In the genomic region with DNA sequence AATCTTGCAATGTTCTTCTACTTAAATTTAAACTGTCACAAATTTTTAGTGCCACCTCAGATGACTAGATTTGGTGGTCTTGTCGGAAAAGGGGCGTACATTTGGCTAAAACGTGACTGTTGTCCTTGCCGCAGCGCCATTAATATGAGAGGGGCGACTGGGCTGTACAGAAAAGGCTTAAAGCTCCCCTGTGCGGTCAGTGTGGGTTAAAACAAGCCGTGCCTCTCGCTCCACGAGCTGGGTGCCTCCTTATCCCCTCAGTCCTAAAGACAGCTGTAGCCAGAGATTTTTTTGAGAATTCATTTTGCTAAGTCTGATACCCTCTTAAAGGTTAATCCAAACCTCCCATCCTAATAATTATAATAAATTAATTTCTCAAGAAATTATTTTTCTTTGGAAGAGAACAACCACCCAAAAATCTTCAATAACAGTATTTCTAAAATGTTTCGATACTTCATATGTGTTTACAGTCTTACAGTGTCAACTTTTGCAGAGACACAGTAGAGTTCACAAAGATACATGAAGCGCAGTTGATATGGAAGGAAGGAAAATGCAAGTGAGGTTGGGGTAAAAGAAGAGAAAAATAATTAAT, we compare ENCODE assay signal across 8 cellular contexts.
A peak's percentile ranks its signal among the peaks of the same experiment; 100 is the strongest.
DNase-seq lines count a peak whose midpoint lies in the region; ATAC-seq and TF ChIP-seq lines count a peak whose summit lies in the region.

No MANE protein-coding gene starts in this region.

- peak; percentile 65 for TF ChIP-seq CTCF in AG09319 (IDR thresholded peaks at IDR 0.05; ENCODE audit: low read depth, low read length)
- peak; percentile 71 for TF ChIP-seq CTCF in WERI-Rb-1 (IDR thresholded peaks at IDR 0.05; ENCODE audit: low read depth, low read length)
- peak; percentile 69 for TF ChIP-seq CTCF in hepatocyte (IDR thresholded peaks at IDR 0.05; ENCODE audit: poor library complexity)

- ATAC-seq in GM18505 (IDR thresholded peaks at IDR 0.05; ENCODE audit: unreplicated experiment), result peak; percentile 71
- ATAC-seq in GM21723 (IDR thresholded peaks at IDR 0.05; ENCODE audit: unreplicated experiment), result no peak
- no peak for ATAC-seq in GM19324 (IDR thresholded peaks at IDR 0.05; ENCODE audit: low FRiP score, unreplicated experiment)

- H2AFZ ChIP-seq in hepatocyte, result peak overlapping the region; percentile 26

- no peak for TF ChIP-seq POLR2A in GM18505 (IDR thresholded peaks at IDR 0.05; ENCODE audit: borderline replicate concordance, extremely low read depth, insufficient read depth, insufficient read length)

- no peaks in the 10 kb centered on the region for H3K4me1 ChIP-seq in hepatocyte (ENCODE audit: insufficient read depth)
- no peaks in the 10 kb centered on the region for H3K4me1 ChIP-seq in skeletal muscle tissue (ENCODE audit: control insufficient read depth in 3 of 3, insufficient read depth in 3 of 3, low read length in 3 of 3)

- H3K4me3 ChIP-seq in WERI-Rb-1 (ENCODE audit: low read depth, low read length) (no peak overlapping the region), hepatocyte (no peak overlapping the region), skeletal muscle tissue (ENCODE audit: low read length in 3 of 3) (peak overlapping the region in 2 of 3 donors; percentile 48 to 59)

- H3K27ac ChIP-seq in WERI-Rb-1 (no peak overlapping the region), hepatocyte (no peak overlapping the region), skeletal muscle tissue (ENCODE audit: low read depth, low read length) (no peak overlapping the region)

- no peak overlapping the region for H3K9ac ChIP-seq in skeletal muscle tissue (ENCODE audit: low read depth in 1 of 3, low read length in 3 of 3)

- H3K9me3 ChIP-seq in WERI-Rb-1 (ENCODE audit: severe bottlenecking), result no peaks in the 10 kb centered on the region
- H3K9me3 ChIP-seq in hepatocyte (ENCODE audit: low read depth), result no peaks in the 10 kb centered on the region
- no peaks in the 10 kb centered on the region for H3K9me3 ChIP-seq in skeletal muscle tissue (ENCODE audit: control insufficient read depth in 3 of 3, low read length in 3 of 3)

- no peaks in the 10 kb centered on the region for H3K9me2 ChIP-seq in hepatocyte (replicated peaks; ENCODE audit: insufficient read depth)

- DNase-seq in AG09319 (ENCODE audit: extremely low read depth, low read depth) (no peak), LoVo (ENCODE audit: low spot score) (peak; percentile 56), WERI-Rb-1 (peak; percentile 57), hepatocyte (ENCODE audit: low spot score) (peak; percentile 71)

- WGBS in hepatocyte (ENCODE audit: low lambda C conversion rate, missing lambda C conversion rate), result 32% methylated on average over 12 of the region's 12 CpGs

- peak overlapping the region; percentile 73 for H3K4me2 ChIP-seq in hepatocyte

- no peaks in the 10 kb centered on the region for H3K79me2 ChIP-seq in hepatocyte

- no peaks in the 10 kb centered on the region for H4K20me1 ChIP-seq in hepatocyte (ENCODE audit: insufficient read depth, poor library complexity, severe bottlenecking)

- H3K36me3 ChIP-seq in WERI-Rb-1 (no peaks in the 10 kb centered on the region), hepatocyte (replicated peaks; ENCODE audit: insufficient read depth, low read depth) (no peaks in the 10 kb centered on the region), skeletal muscle tissue (ENCODE audit: control insufficient read depth in 3 of 3, insufficient read depth in 3 of 3, low read length in 3 of 3) (no peaks in the 10 kb centered on the region)

- peaks cover 76% of the 10 kb centered on the region for H3K27me3 ChIP-seq in WERI-Rb-1 (ENCODE audit: insufficient read depth, low read depth, severe bottlenecking)
- peaks cover 3% of the 10 kb centered on the region for H3K27me3 ChIP-seq in hepatocyte
- H3K27me3 ChIP-seq in skeletal muscle tissue (ENCODE audit: control insufficient read depth in 3 of 3, insufficient read depth in 3 of 3, low read length in 3 of 3), result no peaks in the 10 kb centered on the region

Comparison
In these comparisons a context has a peak if more than half of its experiments do, and no peak if none do; other contexts are left out.
1. H3K4me3 ChIP-seq: peak in skeletal muscle tissue (2 of 3); none in WERI-Rb-1 (single experiment) and hepatocyte (single experiment).
2. Peak in every context shown above with its lines, with median percentiles within 50 percentile points of each other: CTCF ChIP-seq.